ENCODE assay signal across 16 cellular contexts in the genomic region with DNA sequence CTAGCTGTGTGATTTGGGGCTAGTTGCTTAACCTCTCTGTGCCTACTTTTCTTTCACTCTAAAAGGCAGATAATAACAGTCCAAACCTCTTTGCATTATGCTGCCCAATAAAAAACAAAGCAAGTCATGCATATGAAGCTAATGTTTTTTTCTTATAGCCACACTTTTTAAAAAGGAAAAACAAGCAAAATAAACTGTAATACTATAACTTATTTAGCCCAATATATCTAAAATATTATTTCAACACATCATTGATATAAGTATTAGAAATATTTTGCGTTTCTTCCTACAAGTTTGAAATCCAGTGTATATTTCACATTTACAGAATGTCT. TPM values are rescaled to one million over a fixed set of nuclear protein-coding genes. Genes with fewer than 3 reads are reported as not detected.
DNase-seq lines count a peak whose midpoint lies in the region; ATAC-seq and TF ChIP-seq lines count a peak whose summit lies in the region.
"Had no signal": no experiment of that assay in that cellular context is flagged by ENCODE, and none has a peak within 500 bp of the region (broad histone marks: within the 10 kb centered on the region; RNA-seq: fewer than 3 reads in every experiment).

No MANE protein-coding gene starts in this region.

- no peak overlapping the region for H3K4me2 ChIP-seq in PC-9

- no peak for TF ChIP-seq POLR2A in body of pancreas (IDR thresholded peaks at IDR 0.05)
- TF ChIP-seq POLR2A in esophagus squamous epithelium (IDR thresholded peaks at IDR 0.05), result no peak

- H3F3A ChIP-seq in PC-9 (ENCODE audit: insufficient read depth, low read depth), result peaks cover 95% of the 10 kb centered on the region

- H3K9me3 ChIP-seq in PC-9 (ENCODE audit: insufficient read depth, low read depth), result no peaks in the 10 kb centered on the region
- H3K9me3 ChIP-seq in body of pancreas, result no peaks in the 10 kb centered on the region
- H3K9me3 ChIP-seq in muscle layer of duodenum (ENCODE audit: control insufficient read depth in 1 of 2, low read length in 2 of 2), result no peaks in the 10 kb centered on the region
- no peaks in the 10 kb centered on the region for H3K9me3 ChIP-seq in esophagus squamous epithelium
- no peaks in the 10 kb centered on the region for H3K9me3 ChIP-seq in T-helper 17 cell (ENCODE audit: control insufficient read depth, low read length, poor library complexity, severe bottlenecking)
- H3K9me3 ChIP-seq: MG63 had no signal

- no peak overlapping the region for H3K4me3 ChIP-seq in PC-9
- no peak overlapping the region for H3K4me3 ChIP-seq in body of pancreas
- no peak overlapping the region for H3K4me3 ChIP-seq in muscle layer of duodenum (ENCODE audit: low read depth in 1 of 2, low read length in 2 of 2)
- H3K4me3 ChIP-seq in esophagus squamous epithelium, result no peak overlapping the region
- H3K4me3 ChIP-seq: MG63 had no signal

- H3K36me3 ChIP-seq in PC-9 (ENCODE audit: low read depth) (peaks cover 57% of the 10 kb centered on the region), body of pancreas (replicated peaks in 1 of 2; ENCODE audit: insufficient read depth in 1 of 2, low read depth in 2 of 2) (no peaks in the 10 kb centered on the region), muscle layer of duodenum (ENCODE audit: control insufficient read depth in 1 of 2, insufficient read depth in 2 of 2, low read length in 2 of 2) (no peaks in the 10 kb centered on the region), esophagus squamous epithelium (no peaks in the 10 kb centered on the region)
- H3K36me3 ChIP-seq: MG63 had no signal

- no peak for ATAC-seq in body of pancreas
- no peak for ATAC-seq in HG02678 (IDR thresholded peaks at IDR 0.05; ENCODE audit: unreplicated experiment)
- no peak for ATAC-seq in T-helper 17 cell

- TF ChIP-seq CTCF in 22Rv1 (IDR thresholded peaks at IDR 0.05) (no peak), PC-9 (conservative IDR thresholded peaks at IDR 0.05) (no peak), body of pancreas (IDR thresholded peaks at IDR 0.05) (no peak), esophagus squamous epithelium (IDR thresholded peaks at IDR 0.05) (no peak)

- 75 to 92% methylated on average over 1 of the region's 1 CpG for WGBS in body of pancreas, 2 donors
- WGBS in esophagus squamous epithelium, 2 donors, result 78 to 91% methylated on average over 1 of the region's 1 CpG

- peaks cover 24% of the 10 kb centered on the region for H3K27me3 Mint-ChIP-seq in T-helper 17 cell

- H3K4me1 ChIP-seq in PC-9 (replicated peaks; ENCODE audit: insufficient read depth) (peaks cover 68% of the 10 kb centered on the region), body of pancreas (peaks cover 74% of the 10 kb centered on the region), muscle layer of duodenum (ENCODE audit: control insufficient read depth in 1 of 2, insufficient read depth in 2 of 2, low read length in 2 of 2) (peaks cover 18 to 27% of the 10 kb centered on the region in 2 donors), esophagus squamous epithelium (peaks cover 15 to 51% (median 25%) of the 10 kb centered on the region in 3 donors)

- intact Hi-C loops in PC-9 (cut with micrococcal nuclease; ENCODE audit: unreplicated experiment), result loop anchor here (2.0 kb wide), 1 partner anchor 46 kb away; no protein-coding TSS in a partner anchor
- intact Hi-C loops in body of pancreas (cut with DNase I), result no loop called here
- intact Hi-C loops in esophagus squamous epithelium (cut with DNase I), result no loop called here

- H3K27ac ChIP-seq in 22Rv1, result peak overlapping the region; percentile 70
- H3K27ac ChIP-seq in PC-9, result 0 out of 2 replicates have a peak overlapping the region, but pooled peaks have one; percentile 2
- H3K27ac ChIP-seq in body of pancreas, result peak overlapping the region; percentile 90 to 98 (median 94)
- peak overlapping the region; percentile 19 for H3K27ac ChIP-seq in muscle layer of duodenum (ENCODE audit: low read length)
- no peak overlapping the region for H3K27ac ChIP-seq in esophagus squamous epithelium

- H4K20me1 ChIP-seq in PC-9 (ENCODE audit: insufficient read depth), result no peaks in the 10 kb centered on the region; the same call in 1 of the 2 replicates

- DNase-seq in PC-9 (no peak), body of pancreas (no peak), esophagus squamous epithelium (lab: John Stamatoyannopoulos, UW) (no peak), T-helper 17 cell (no peak), iPS-NIHi7 (ENCODE audit: extremely low spot score) (no peak)
- DNase-seq: C1 segment of cervical spinal cord, COR-L47, EL, MG63, NCI-H1092, NCI-H2081 treated with DMSO at 0.1 percent for 48 hours, NCI-H774, SIG-M5 had no signal

- H3K27me3 ChIP-seq in PC-9 (ENCODE audit: insufficient read depth, low read depth), result no peaks in the 10 kb centered on the region
- no peaks in the 10 kb centered on the region for H3K27me3 ChIP-seq in body of pancreas
- no peaks in the 10 kb centered on the region for H3K27me3 ChIP-seq in muscle layer of duodenum (ENCODE audit: low read depth, low read length)
- no peaks in the 10 kb centered on the region for H3K27me3 ChIP-seq in esophagus squamous epithelium
- H3K27me3 ChIP-seq: MG63 had no signal

- H3K79me2 ChIP-seq in PC-9 (ENCODE audit: low read depth), result no peaks in the 10 kb centered on the region

- H3K36me3 Mint-ChIP-seq in T-helper 17 cell (ENCODE audit: low read depth), result peaks cover 10% of the 10 kb centered on the region

- POLR2A ChIA-PET in PC-9 (lab: Charles Lee; ENCODE audit: unreplicated experiment), result no interaction called here

- CTCF ChIA-PET in PC-9 (lab: Charles Lee), result no interaction called here

- H2AFZ ChIP-seq in PC-9, result no peak overlapping the region

- H3K4me1 Mint-ChIP-seq in T-helper 17 cell, result peaks cover 18% of the 10 kb centered on the region

- H3K4me3 Mint-ChIP-seq in T-helper 17 cell, result no peak overlapping the region

- no peaks in the 10 kb centered on the region for H3K9me2 ChIP-seq in PC-9 (ENCODE audit: insufficient read depth)

- BruUV-seq in PC-9 (replicated peaks; lab: Mats Ljungman, UMichigan), result no TSS peak

- no peak overlapping the region for H3K27ac Mint-ChIP-seq in T-helper 17 cell

RNA-seq across cellular contexts. Expression of a gene that starts 22.4 kb away (rescaled TPM):
- total RNA-seq in PC-9 (2021) (24.4 and 33.5 TPM in 2 replicates), body of pancreas (10 to 100 TPM; 21.3 to 27.0 TPM), esophagus squamous epithelium (10 to 100 TPM; 10.7 to 34.9 (median 17.9) TPM), T-helper 17 cell (10 to 100 TPM; 24.3 to 25.6 TPM)

RNA-seq across cellular contexts. Expression of a gene that starts 34.1 kb away (rescaled TPM):
- total RNA-seq in PC-9 (2021) (147 and 212 TPM in 2 replicates), body of pancreas (10 to 100 TPM; 71.2 to 85.6 TPM), esophagus squamous epithelium (10 to 100 TPM; 18.0 to 95.2 (median 31.5) TPM), T-helper 17 cell (100 to 1,000 TPM; 129 to 155 TPM)

RNA-seq across cellular contexts. Expression of a gene that starts 50.6 kb away (rescaled TPM):
- total RNA-seq in PC-9 (2021), result 221 and 273 TPM in 2 replicates
- 100 to 1,000 TPM; 130 to 163 TPM for total RNA-seq in body of pancreas
- total RNA-seq in esophagus squamous epithelium, result 10 to 100 TPM; 19.6 to 93.7 (median 34.1) TPM
- 10 to 100 TPM in 1 of 2 donors, 1 to 10 TPM in 1; 3.3 to 58.0 TPM for total RNA-seq in T-helper 17 cell

Comparison
In these comparisons a context has a peak if more than half of its experiments do, and no peak if none do; other contexts are left out.
1. H3K27ac ChIP-seq: peak in 22Rv1 (single experiment), PC-9 (single experiment), body of pancreas (4 of 4) and muscle layer of duodenum (single experiment); none in esophagus squamous epithelium (0 of 4).